In genomic region chr21:33069994-33070811, GRCh38 we compare ENCODE assay signal across 9 cellular contexts. TPM values are rescaled to one million over a fixed set of nuclear protein-coding genes. Genes with fewer than 3 reads are reported as not detected.
DNase-seq lines count a peak whose midpoint lies in the region; ATAC-seq and TF ChIP-seq lines count a peak whose summit lies in the region.
"Had no signal": no experiment of that assay in that cellular context is flagged by ENCODE, and none has a peak within 500 bp of the region (broad histone marks: within the 10 kb centered on the region; RNA-seq: fewer than 3 reads in every experiment).

A gene with protein sequence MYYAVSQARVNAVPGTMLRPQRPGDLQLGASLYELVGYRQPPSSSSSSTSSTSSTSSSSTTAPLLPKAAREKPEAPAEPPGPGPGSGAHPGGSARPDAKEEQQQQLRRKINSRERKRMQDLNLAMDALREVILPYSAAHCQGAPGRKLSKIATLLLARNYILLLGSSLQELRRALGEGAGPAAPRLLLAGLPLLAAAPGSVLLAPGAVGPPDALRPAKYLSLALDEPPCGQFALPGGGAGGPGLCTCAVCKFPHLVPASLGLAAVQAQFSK (plus strand): TSS chr21:33070141. CDS start chr21:33070247, 106 bp downstream.

- peaks cover 53% of the 10 kb centered on the region for H3K27me3 Mint-ChIP-seq in activated naive CD4-positive, alpha-beta T cell treated with anti-CD3 and anti-CD28 coated beads for 36 hours (ENCODE audit: low read depth)

- H3K9me3 Mint-ChIP-seq in activated naive CD4-positive, alpha-beta T cell treated with anti-CD3 and anti-CD28 coated beads for 36 hours: no peaks in the 10 kb centered on the region

- ATAC-seq in heart right ventricle: peak; percentile 61 to 91 (median 84)
- no peak for ATAC-seq in GM21723 (IDR thresholded peaks at IDR 0.05; ENCODE audit: unreplicated experiment)
- no peak for ATAC-seq in HG03196 (IDR thresholded peaks at IDR 0.05; ENCODE audit: unreplicated experiment)

- H3K4me1 Mint-ChIP-seq in activated naive CD4-positive, alpha-beta T cell treated with anti-CD3 and anti-CD28 coated beads for 36 hours (ENCODE audit: low read depth): peaks cover 10% of the 10 kb centered on the region

- no peaks in the 10 kb centered on the region for H3K36me3 Mint-ChIP-seq in activated naive CD4-positive, alpha-beta T cell treated with anti-CD3 and anti-CD28 coated beads for 36 hours (ENCODE audit: low read depth)

- peaks cover 19 to 100% (median 97%) of the 10 kb centered on the region in 7 donors for H3K27me3 ChIP-seq in heart right ventricle

- H3K4me3 Mint-ChIP-seq in activated naive CD4-positive, alpha-beta T cell treated with anti-CD3 and anti-CD28 coated beads for 36 hours: peak within 1 kb of the TSS; percentile 65

- DNase-seq in SIG-M5 treated with dmso at 0.1 percent for 504 hours (lab: John Stamatoyannopoulos, UW; ENCODE audit: unreplicated experiment) (peak; percentile 49), SIG-M5 (lab: John Stamatoyannopoulos, UW) (no peak), NCI-H345 treated with DMSO at 0.1 percent for 48 hours (lab: John Stamatoyannopoulos, UW; ENCODE audit: unreplicated experiment) (peak; percentile 69), heart right ventricle (peak in 1 of 2 donors; percentile 58), posterior cingulate gyrus (peak; percentile 66 to 97 (median 76))
- peak; percentile 25 for DNase-seq in activated naive CD4-positive, alpha-beta T cell treated with anti-CD3 and anti-CD28 coated beads for 36 hours

- CTCF ChIA-PET in activated naive CD4-positive, alpha-beta T cell treated with anti-CD3 and anti-CD28 coated beads for 36 hours (lab: Charles Lee): interaction anchor here (0.9 kb wide), 1 partner anchor 53 kb away, joined by 3 read pairs; no protein-coding TSS in a partner anchor

- H3K27ac Mint-ChIP-seq in activated naive CD4-positive, alpha-beta T cell treated with anti-CD3 and anti-CD28 coated beads for 36 hours: no peak within 1 kb of the TSS

- H3K4me3 ChIP-seq in heart right ventricle: peak within 1 kb of the TSS; percentile 6 to 56 (median 46)

- peaks cover 4 to 44% (median 15%) of the 10 kb centered on the region in 9 donors for H3K4me1 ChIP-seq in heart right ventricle

- intact Hi-C loops in activated naive CD4-positive, alpha-beta T cell treated with anti-CD3 and anti-CD28 coated beads for 36 hours (cut with micrococcal nuclease): loop anchor here (2.0 to 5.0 kb wide), 2 partner anchors 45 to 127 kb away; partner anchors contain the start of gene OLIG2
- intact Hi-C loops in heart right ventricle (cut with DNase I): no loop called here
- intact Hi-C loops in posterior cingulate gyrus (cut with DNase I): loop anchor here (1.0 to 2.0 kb wide), 2 partner anchors 45 to 47 kb away; partner anchors contain the start of gene OLIG2

- no peaks in the 10 kb centered on the region for H3K36me3 ChIP-seq in heart right ventricle

- peak within 1 kb of the TSS in 1 of 10 donors; percentile 44 for H3K27ac ChIP-seq in heart right ventricle

- peaks cover 0 to 10% (median 0%) of the 10 kb centered on the region in 11 donors for H3K9me3 ChIP-seq in heart right ventricle

- no peak for TF ChIP-seq CTCF in heart right ventricle (IDR thresholded peaks at IDR 0.05)

- WGBS in heart right ventricle, 2 donors: 1% methylated on average over 73 to 95 of the region's 95 CpGs

RNA-seq across cellular contexts. Expression of the gene that starts here (rescaled TPM):
- total RNA-seq in activated naive CD4-positive, alpha-beta T cell treated with anti-CD3 and anti-CD28 coated beads for 36 hours: not detected
- under 1 TPM in 4 of 10 donors, not detected in 6; 0.09 to 0.49 (median 0.12) TPM for total RNA-seq in heart right ventricle
- not detected for polyA plus RNA-seq in heart right ventricle
- polyA plus RNA-seq: BJ had no signal

Comparison
In these comparisons a context has a peak if more than half of its experiments do, and no peak if none do; other contexts are left out.
1. Peak in DNase-seq in activated naive CD4-positive, alpha-beta T cell treated with anti-CD3 and anti-CD28 coated beads for 36 hours; RNA of the gene not detected or under 1 TPM.
2. Peak in ATAC-seq and H3K4me3 ChIP-seq in heart right ventricle; RNA of the gene not detected or under 1 TPM.
3. intact Hi-C loops: an anchor here in activated naive CD4-positive, alpha-beta T cell treated with anti-CD3 and anti-CD28 coated beads for 36 hours (2.0 to 5.0 kb wide) and posterior cingulate gyrus (1.0 to 2.0 kb wide); none called in heart right ventricle.